Comparison of ENCODE assay signal across 1 cellular context in genomic region chr11:67031791-67032561, GRCh38.
TF ChIP-seq lines count a peak whose summit lies in the region.

No MANE protein-coding gene starts in this region.

TF ChIP-seq in H1, 55 proteins besides CTCF, POLR2A, EP300 and RAD21:
- TF ChIP-seq SRF (IDR thresholded peaks at IDR 0.05; ENCODE audit: low read depth, low read length), result no peak
- TF ChIP-seq KDM4A (IDR thresholded peaks at IDR 0.05; ENCODE audit: low read depth, low read length, severe bottlenecking), result no peak
- no peak for TF ChIP-seq NANOG (IDR thresholded peaks at IDR 0.05; ENCODE audit: insufficient read depth, low read depth, low read length, poor library complexity, severe bottlenecking)
- TF ChIP-seq BACH1 (IDR thresholded peaks at IDR 0.05; ENCODE audit: low read length), result no peak
- TF ChIP-seq SAP30 (IDR thresholded peaks at IDR 0.05; ENCODE audit: insufficient read depth, insufficient replicate concordance, low read length), result no peak
- no peak for TF ChIP-seq JUND (IDR thresholded peaks at IDR 0.05; ENCODE audit: low read length)
- TF ChIP-seq, protein P1, sequence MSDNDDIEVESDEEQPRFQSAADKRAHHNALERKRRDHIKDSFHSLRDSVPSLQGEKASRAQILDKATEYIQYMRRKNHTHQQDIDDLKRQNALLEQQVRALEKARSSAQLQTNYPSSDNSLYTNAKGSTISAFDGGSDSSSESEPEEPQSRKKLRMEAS (IDR thresholded peaks at IDR 0.05), result no peak
- TF ChIP-seq TEAD4 (IDR thresholded peaks at IDR 0.05; ENCODE audit: low read depth, low read length), result no peak
- no peak for TF ChIP-seq MAFK (IDR thresholded peaks at IDR 0.05; ENCODE audit: low read depth, low read length)
- no peak for TF ChIP-seq CREB1 (IDR thresholded peaks at IDR 0.05)
- TF ChIP-seq KDM5A (IDR thresholded peaks at IDR 0.05; ENCODE audit: low read length), result no peak
- TF ChIP-seq FOSL1 (IDR thresholded peaks at IDR 0.05; ENCODE audit: insufficient read depth, low read depth, low read length), result no peak
- TF ChIP-seq ASH2L (IDR thresholded peaks at IDR 0.05; ENCODE audit: low read length), result no peak
- no peak for TF ChIP-seq BCL11A (IDR thresholded peaks at IDR 0.05; ENCODE audit: low read depth in 2 of 2, low read length in 2 of 2)
- TF ChIP-seq BRCA1 (IDR thresholded peaks at IDR 0.05; ENCODE audit: low read depth, low read length), result no peak
